In the genomic region with DNA sequence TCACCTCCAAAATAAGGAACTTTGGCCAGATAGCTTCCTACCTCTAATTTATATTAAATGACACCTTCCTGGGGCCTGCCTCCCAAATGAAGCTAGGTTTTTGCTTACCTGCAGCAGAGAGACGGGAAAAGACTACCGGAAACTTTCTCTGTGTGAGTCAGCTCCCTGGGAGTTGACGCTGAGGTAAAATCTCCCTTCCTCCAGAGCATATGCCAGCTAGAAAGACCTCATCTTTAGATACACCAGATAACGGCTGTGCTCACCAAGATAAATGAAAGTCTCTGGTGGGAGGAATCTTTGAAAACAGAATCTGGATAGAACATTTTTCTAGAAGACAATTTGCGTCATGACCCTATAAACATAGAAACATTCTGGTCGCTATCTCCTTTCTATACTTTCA, we compare ENCODE assay signal across 31 cellular contexts.
"Had no signal": no experiment of that assay in that cellular context is flagged by ENCODE, and none has a peak within 500 bp of the region (broad histone marks: within the 10 kb centered on the region; RNA-seq: fewer than 3 reads in every experiment).

No MANE protein-coding gene starts in this region.

- H3K4me1 ChIP-seq: suprapubic skin had no signal

- H3K27ac ChIP-seq: brain microvascular endothelial cell, gastrocnemius medialis, suprapubic skin, tibial artery had no signal

- H3K4me1 Mint-ChIP-seq: neural crest cell had no signal

- H3K36me3 ChIP-seq: brain microvascular endothelial cell, gastrocnemius medialis, suprapubic skin, tibial artery had no signal

- FAIRE-seq: astrocyte had no signal

- H3K4me3 ChIP-seq: gastrocnemius medialis, suprapubic skin, tibial artery had no signal

- H3K4me3 Mint-ChIP-seq: activated naive CD4-positive, alpha-beta T cell treated with anti-CD3 and anti-CD28 coated beads for 36 hours; activated naive CD8-positive, alpha-beta T cell treated with anti-CD3 and anti-CD28 coated beads, Interleukin-2, amount 10 ng/mL, durations not matched to agents 7 days and 5 days; dendritic cell treated with granulocyte-macrophage colony-stimulating factor and Interleukin-4, amounts not matched to agents 40 ng/mL and 50 ng/mL, for 4 days; naive thymus-derived CD8-positive, alpha-beta T cell; neural crest cell; T-helper 1 cell treated with Interleukin-12 subunit alpha and Interleukin-12 subunit beta and Interleukin-4 antibody, amounts not matched to agents 30 μg/mL and 1 μg/mL, for 36 hours had no signal

- ATAC-seq: activated T-cell treated with anti-CD3 and anti-CD28 coated beads, Interleukin-2, amount 50 U/mL, for 72 hours; gastrocnemius medialis; left cardiac atrium; naive thymus-derived CD8-positive, alpha-beta T cell; right cardiac atrium had no signal

- H3K9me3 Mint-ChIP-seq: activated naive CD4-positive, alpha-beta T cell treated with anti-CD3 and anti-CD28 coated beads for 36 hours; dendritic cell treated with granulocyte-macrophage colony-stimulating factor and Interleukin-4, amounts not matched to agents 40 ng/mL and 50 ng/mL, for 4 days; naive thymus-derived CD8-positive, alpha-beta T cell had no signal

- H3K27ac Mint-ChIP-seq: activated naive CD4-positive, alpha-beta T cell treated with anti-CD3 and anti-CD28 coated beads for 36 hours; activated naive CD8-positive, alpha-beta T cell treated with anti-CD3 and anti-CD28 coated beads, Interleukin-2, amount 10 ng/mL, durations not matched to agents 7 days and 5 days; activated T-cell treated with anti-CD3 and anti-CD28 coated beads, Interleukin-2, amount 50 U/mL, for 72 hours; dendritic cell treated with granulocyte-macrophage colony-stimulating factor and Interleukin-4, amounts not matched to agents 40 ng/mL and 50 ng/mL, for 4 days; T-helper 1 cell treated with Interleukin-12 subunit alpha and Interleukin-12 subunit beta and Interleukin-4 antibody, amounts not matched to agents 30 μg/mL and 1 μg/mL, for 36 hours had no signal

- DNase-seq: activated CD4-positive, alpha-beta T cell treated with anti-CD3 and anti-CD28 coated beads, Interleukin-2, amount 50 U/mL, for 4 hours; activated CD4-positive, CD25-positive, alpha-beta regulatory T cell treated with anti-CD3 and anti-CD28 coated beads, Interleukin-2, amount 50 U/mL, for 72 hours; activated effector memory CD4-positive, alpha-beta T cell treated with Interleukin-2 at 50 U/mL for 16 hours; activated naive CD4-positive, alpha-beta T cell treated with anti-CD3 and anti-CD28 coated beads for 36 hours; activated naive CD8-positive, alpha-beta T cell treated with anti-CD3 and anti-CD28 coated beads, Interleukin-2, amount 10 ng/mL, durations not matched to agents 7 days and 5 days; activated T-cell treated with anti-CD3 and anti-CD28 coated beads for 4 hours; activated T-cell treated with anti-CD3 and anti-CD28 coated beads, Interleukin-2, amount 50 U/mL, for 72 hours; amniotic stem cell; brain microvascular endothelial cell; central memory CD4-positive, alpha-beta T cell; effector CD8-positive, alpha-beta T cell; erythroblast; gastrocnemius medialis; glutamatergic neuron; islet precursor cell; left cardiac atrium; mammary epithelial cell; naive thymus-derived CD8-positive, alpha-beta T cell; occipital lobe; posterior cingulate gyrus; right cardiac atrium; stimulated activated CD4-positive, alpha-beta T cell treated with anti-CD3 and anti-CD28 coated beads, Interleukin-15, amount 100 ng/mL, for 24 hours; stimulated activated CD4-positive, alpha-beta T cell treated with anti-CD3 and anti-CD28 coated beads, Interleukin-2, amount 100 ng/mL, for 24 hours; stimulated activated naive CD4-positive, alpha-beta T cell; SW 1271; tibial artery had no signal

- H3K36me3 Mint-ChIP-seq: naive thymus-derived CD8-positive, alpha-beta T cell had no signal

- H3K27me3 ChIP-seq: brain microvascular endothelial cell, gastrocnemius medialis, suprapubic skin, tibial artery had no signal

- H3K27me3 Mint-ChIP-seq: activated naive CD8-positive, alpha-beta T cell treated with anti-CD3 and anti-CD28 coated beads, Interleukin-2, amount 10 ng/mL, durations not matched to agents 7 days and 5 days; naive thymus-derived CD8-positive, alpha-beta T cell had no signal
